9 cellular contexts compared by ENCODE assay signal in the genomic region with DNA sequence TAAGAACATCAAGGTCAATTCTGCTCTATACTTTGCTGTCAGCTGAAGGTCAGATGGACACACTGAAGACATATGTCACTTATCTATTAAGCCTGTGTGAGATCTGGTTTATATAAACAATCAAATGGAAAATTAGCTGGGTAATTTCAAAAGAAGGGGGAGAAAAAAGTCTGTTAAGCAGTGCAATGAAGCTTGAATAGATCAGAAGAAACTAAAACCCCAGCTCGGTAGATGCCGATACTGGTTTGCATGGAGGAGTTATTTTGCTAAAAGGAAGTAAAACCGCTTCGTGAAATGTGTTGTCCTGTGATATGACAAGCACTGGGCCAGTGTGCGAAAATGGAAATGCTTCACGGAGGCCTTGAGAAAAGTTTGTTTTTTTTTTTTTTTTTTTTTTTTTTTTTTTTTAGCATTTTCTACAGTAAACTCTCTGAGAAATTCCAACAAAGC.
DNase-seq lines count a peak whose midpoint lies in the region; ATAC-seq and TF ChIP-seq lines count a peak whose summit lies in the region.
"Had no signal": no experiment of that assay in that cellular context is flagged by ENCODE, and none has a peak within 500 bp of the region (broad histone marks: within the 10 kb centered on the region; RNA-seq: fewer than 3 reads in every experiment).

No MANE protein-coding gene starts in this region.

- peak; percentile 62 for ATAC-seq in GM19035 (IDR thresholded peaks at IDR 0.05; ENCODE audit: unreplicated experiment)
- ATAC-seq in HG03064 (IDR thresholded peaks at IDR 0.05; ENCODE audit: low read depth, unreplicated experiment) = peak; percentile 45

- no TSS peak for BruUV-seq in PC-9 (replicated peaks; lab: Mats Ljungman, UMichigan)

- peak overlapping the region; percentile 11; the same call in 1 of the 2 replicates for H3K9ac ChIP-seq in SU-DHL-6 (ENCODE audit: low read length)
- H3K9ac ChIP-seq: KMS-11 had no signal

- H3K79me2 ChIP-seq in SU-DHL-6 (ENCODE audit: insufficient read depth, low read length) (no peaks in the 10 kb centered on the region), PC-9 (ENCODE audit: low read depth) (no peaks in the 10 kb centered on the region)

- no peak for DNase-seq in stimulated activated naive CD4-positive, alpha-beta T cell (lab: John Stamatoyannopoulos, UW)
- no peak for DNase-seq in esophagus squamous epithelium (lab: John Stamatoyannopoulos, UW)
- DNase-seq in PC-9 = no peak
- no peak for DNase-seq in stimulated activated CD4-positive, alpha-beta T cell treated with anti-CD3 and anti-CD28 coated beads, Interleukin-1b, Interleukin-23, amount 100 ng/mL, for 48 hours

- peak overlapping the region; percentile 70 for H3K27ac ChIP-seq in SU-DHL-6 (ENCODE audit: low read depth, low read length)
- peak overlapping the region; percentile 2 for H3K27ac ChIP-seq in muscle layer of duodenum (ENCODE audit: low read length)
- H3K27ac ChIP-seq in esophagus squamous epithelium = peak overlapping the region in 2 of 4 donors; percentile 33 to 60
- H3K27ac ChIP-seq in PC-9 = no peak overlapping the region
- H3K27ac ChIP-seq: KMS-11 had no signal

- peak overlapping the region; percentile 43 for H3K4me3 ChIP-seq in SU-DHL-6 (ENCODE audit: insufficient read depth, low read length, poor library complexity, severe bottlenecking)
- H3K4me3 ChIP-seq in muscle layer of duodenum (ENCODE audit: low read depth in 1 of 2, low read length in 2 of 2) = no peak overlapping the region
- peak overlapping the region in 1 of 4 donors; percentile 27 for H3K4me3 ChIP-seq in esophagus squamous epithelium
- no peak overlapping the region for H3K4me3 ChIP-seq in PC-9

- intact Hi-C loops in esophagus squamous epithelium (cut with DNase I) (loop anchor here (5.0 kb wide), 1 partner anchor 1528 kb away; no protein-coding TSS in a partner anchor), PC-9 (cut with micrococcal nuclease; ENCODE audit: unreplicated experiment) (no loop called here)

- CTCF ChIA-PET in PC-9 (lab: Charles Lee) = interaction anchor here (0.6 kb wide), 2 partner anchors 995 to 1726 kb away, joined by 3 to 4 read pairs; no protein-coding TSS in a partner anchor

- TF ChIP-seq CTCF in SU-DHL-6 (IDR thresholded peaks at IDR 0.05; ENCODE audit: insufficient read depth, low read length, poor library complexity, severe bottlenecking) (no peak), esophagus squamous epithelium (IDR thresholded peaks at IDR 0.05) (no peak), PC-9 (conservative IDR thresholded peaks at IDR 0.05) (no peak)

- H3K9me3 ChIP-seq in SU-DHL-6 (ENCODE audit: insufficient read depth, low read length) = no peaks in the 10 kb centered on the region
- no peaks in the 10 kb centered on the region for H3K9me3 ChIP-seq in muscle layer of duodenum (ENCODE audit: control insufficient read depth in 1 of 2, low read length in 2 of 2)
- H3K9me3 ChIP-seq in esophagus squamous epithelium = no peaks in the 10 kb centered on the region
- no peaks in the 10 kb centered on the region for H3K9me3 ChIP-seq in PC-9 (ENCODE audit: insufficient read depth, low read depth)

- H3K27me3 ChIP-seq in SU-DHL-6 (ENCODE audit: low read length) (no peaks in the 10 kb centered on the region), muscle layer of duodenum (ENCODE audit: low read depth, low read length) (no peaks in the 10 kb centered on the region), esophagus squamous epithelium (no peaks in the 10 kb centered on the region), PC-9 (ENCODE audit: insufficient read depth, low read depth) (no peaks in the 10 kb centered on the region)

- H3F3A ChIP-seq in SU-DHL-6 (ENCODE audit: insufficient read depth) (peaks cover 6% of the 10 kb centered on the region; the same call in 1 of the 2 replicates), PC-9 (ENCODE audit: insufficient read depth, low read depth) (no peaks in the 10 kb centered on the region)

- TF ChIP-seq POLR2A in esophagus squamous epithelium (IDR thresholded peaks at IDR 0.05) = no peak

- POLR2A ChIA-PET in PC-9 (lab: Charles Lee; ENCODE audit: unreplicated experiment) = no interaction called here

- 40 to 56% methylated on average over 6 of the region's 6 CpGs for WGBS in esophagus squamous epithelium, 2 donors

- H2AFZ ChIP-seq in SU-DHL-6 (ENCODE audit: low read depth, low read length, severe bottlenecking) (no peak overlapping the region), PC-9 (no peak overlapping the region)

- H3K4me2 ChIP-seq in SU-DHL-6 (ENCODE audit: low read depth, low read length, poor library complexity, severe bottlenecking) (peak overlapping the region; percentile 56), PC-9 (no peak overlapping the region)
- H3K4me2 ChIP-seq: KMS-11 had no signal

- H3K9me2 ChIP-seq in SU-DHL-6 (replicated peaks; ENCODE audit: insufficient read depth, low read length) (no peaks in the 10 kb centered on the region), PC-9 (ENCODE audit: insufficient read depth) (no peaks in the 10 kb centered on the region)

- H3K4me1 ChIP-seq in muscle layer of duodenum (ENCODE audit: control insufficient read depth in 1 of 2, insufficient read depth in 2 of 2, low read length in 2 of 2) (peaks cover 0 to 3% of the 10 kb centered on the region in 2 donors), esophagus squamous epithelium (peaks cover 0 to 4% (median 0%) of the 10 kb centered on the region in 3 donors), PC-9 (replicated peaks; ENCODE audit: insufficient read depth) (no peaks in the 10 kb centered on the region)

- H3K36me3 ChIP-seq in SU-DHL-6 (ENCODE audit: low read length) (no peaks in the 10 kb centered on the region), muscle layer of duodenum (ENCODE audit: control insufficient read depth in 1 of 2, insufficient read depth in 2 of 2, low read length in 2 of 2) (no peaks in the 10 kb centered on the region), esophagus squamous epithelium (no peaks in the 10 kb centered on the region), PC-9 (ENCODE audit: low read depth) (no peaks in the 10 kb centered on the region)

- no peaks in the 10 kb centered on the region for H4K20me1 ChIP-seq in SU-DHL-6 (ENCODE audit: low read depth, low read length)
- no peaks in the 10 kb centered on the region for H4K20me1 ChIP-seq in PC-9 (ENCODE audit: insufficient read depth)
